ENCODE assay signal across 14 cellular contexts in the genomic region with DNA sequence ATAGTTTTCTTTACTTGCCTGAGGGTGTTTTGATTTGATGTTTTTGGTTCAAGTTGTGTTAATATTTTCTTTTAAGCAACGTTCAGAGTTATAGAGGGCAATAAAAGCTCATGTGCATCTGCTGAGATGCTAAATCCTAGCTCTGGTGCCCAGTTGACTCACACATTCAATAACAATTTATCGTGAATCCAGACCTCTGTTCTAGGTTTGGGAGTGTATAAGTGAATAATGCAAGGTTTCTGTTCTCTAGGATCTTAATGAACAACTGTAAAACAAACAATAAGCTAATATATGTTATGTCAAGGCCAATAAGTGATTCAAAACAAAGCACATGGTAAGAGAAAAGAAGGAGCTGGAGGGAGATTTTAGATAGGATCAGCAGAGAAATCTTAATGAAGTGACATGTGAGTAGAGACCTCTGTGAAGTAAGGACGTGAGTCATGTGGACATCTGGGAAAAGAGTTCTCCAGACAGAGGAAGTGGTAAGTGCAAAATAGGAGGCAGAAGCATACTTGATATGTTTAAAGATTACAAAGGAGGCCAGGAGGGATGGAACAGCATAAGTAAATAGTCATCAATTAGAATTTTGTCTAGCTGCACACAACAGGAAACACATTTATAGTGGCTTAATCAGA.
A peak's percentile ranks its signal among the peaks of the same experiment; 100 is the strongest.
DNase-seq lines count a peak whose midpoint lies in the region; ATAC-seq and TF ChIP-seq lines count a peak whose summit lies in the region.
"Had no signal": no experiment of that assay in that cellular context is flagged by ENCODE, and none has a peak within 500 bp of the region (broad histone marks: within the 10 kb centered on the region; RNA-seq: fewer than 3 reads in every experiment).

No MANE protein-coding gene starts in this region.

- H3K4me3 ChIP-seq in choroid plexus epithelial cell (ENCODE audit: low read depth, low read length) (no peak overlapping the region), osteoblast (ENCODE audit: insufficient read depth, low read length) (no peak overlapping the region)

- no peak for ATAC-seq in HG02870 (IDR thresholded peaks at IDR 0.05; ENCODE audit: unreplicated experiment)
- ATAC-seq in HG03175 (IDR thresholded peaks at IDR 0.05; ENCODE audit: unreplicated experiment), result no peak
- ATAC-seq: Panc1 had no signal

- no peaks in the 10 kb centered on the region for H4K20me1 ChIP-seq in osteoblast (ENCODE audit: insufficient read depth, low read length)

- no peaks in the 10 kb centered on the region for H3K36me3 ChIP-seq in osteoblast (ENCODE audit: insufficient read depth, low read length)

- no peak overlapping the region for H2AFZ ChIP-seq in osteoblast (ENCODE audit: low read length)

- no peaks in the 10 kb centered on the region for H3K9me3 Mint-ChIP-seq in activated CD4-positive, alpha-beta memory T cell treated with anti-CD3 and anti-CD28 coated beads for 36 hours

- CTCF ChIA-PET in activated CD4-positive, alpha-beta memory T cell treated with anti-CD3 and anti-CD28 coated beads for 36 hours (lab: Charles Lee), result no interaction called here

- TF ChIP-seq CTCF in choroid plexus epithelial cell (conservative IDR thresholded peaks at IDR 0.05; ENCODE audit: low read depth, low read length) (no peak), osteoblast (IDR thresholded peaks at IDR 0.05; ENCODE audit: extremely low read depth, low read depth, low read length) (no peak)

- H3K36me3 Mint-ChIP-seq in activated CD4-positive, alpha-beta memory T cell treated with anti-CD3 and anti-CD28 coated beads for 36 hours, result no peaks in the 10 kb centered on the region

- no peaks in the 10 kb centered on the region for H3K27me3 ChIP-seq in osteoblast (ENCODE audit: insufficient read depth, low read length)

- peak overlapping the region; percentile 37 for H3K4me2 ChIP-seq in osteoblast (ENCODE audit: insufficient read depth, low read length)

- POLR2A ChIA-PET in activated CD4-positive, alpha-beta memory T cell treated with anti-CD3 and anti-CD28 coated beads for 36 hours (lab: Charles Lee), result no interaction called here

- DNase-seq in ELR (ENCODE audit: low read depth) (peak; percentile 91), NOMO-1 (lab: John Stamatoyannopoulos, UW; ENCODE audit: unreplicated experiment in 2 of 2) (peak; percentile 37 to 39), choroid plexus epithelial cell (ENCODE audit: low read depth) (peak; percentile 81), osteoblast (ENCODE audit: insufficient read length, low spot score, missing footprints) (no peak), SKM-1 (lab: John Stamatoyannopoulos, UW; ENCODE audit: unreplicated experiment) (no peak)
- DNase-seq in activated CD4-positive, alpha-beta memory T cell treated with anti-CD3 and anti-CD28 coated beads for 36 hours, result no peak
- DNase-seq: activated CD4-positive, CD25-positive, alpha-beta regulatory T cell treated with anti-CD3 and anti-CD28 coated beads, Interleukin-2, amount 50 U/mL, for 72 hours; activated naive CD4-positive, alpha-beta T cell treated with Interleukin-2 at 50 U/mL for 16 hours; H7; NCI-H146; stimulated activated CD4-positive, alpha-beta T cell treated with anti-CD3 and anti-CD28 coated beads, Interleukin-12 subunit alpha, Interleukin-12 subunit beta, amount 100 ng/mL, for 4 hours had no signal

- no peaks in the 10 kb centered on the region for H3K27me3 Mint-ChIP-seq in activated CD4-positive, alpha-beta memory T cell treated with anti-CD3 and anti-CD28 coated beads for 36 hours

- no peaks in the 10 kb centered on the region for H3K79me2 ChIP-seq in osteoblast (ENCODE audit: insufficient read depth, low read length)

- no peaks in the 10 kb centered on the region for H3K9me3 ChIP-seq in osteoblast (ENCODE audit: low read depth, low read length)

- no peaks in the 10 kb centered on the region for H3K4me1 ChIP-seq in osteoblast (ENCODE audit: insufficient read depth, low read length)

- no peak overlapping the region for H3K4me3 Mint-ChIP-seq in activated CD4-positive, alpha-beta memory T cell treated with anti-CD3 and anti-CD28 coated beads for 36 hours

- H3K27ac Mint-ChIP-seq in activated CD4-positive, alpha-beta memory T cell treated with anti-CD3 and anti-CD28 coated beads for 36 hours, result no peak overlapping the region

- intact Hi-C loops in activated CD4-positive, alpha-beta memory T cell treated with anti-CD3 and anti-CD28 coated beads for 36 hours (cut with micrococcal nuclease), result no loop called here

- H3K4me1 Mint-ChIP-seq in activated CD4-positive, alpha-beta memory T cell treated with anti-CD3 and anti-CD28 coated beads for 36 hours (ENCODE audit: low read depth), result no peaks in the 10 kb centered on the region

- peak overlapping the region; percentile 11 for H3K27ac ChIP-seq in osteoblast (ENCODE audit: low read depth, low read length)

Comparison
In these comparisons a context has a peak if more than half of its experiments do, and no peak if none do; other contexts are left out.
1. DNase-seq: peak in ELR (single experiment), NOMO-1 (2 of 2) and choroid plexus epithelial cell (single experiment); none in osteoblast (single experiment), SKM-1 (single experiment) and activated CD4-positive, alpha-beta memory T cell treated with anti-CD3 and anti-CD28 coated beads for 36 hours (single experiment).